9 cellular contexts compared by ENCODE assay signal in the genomic region with DNA sequence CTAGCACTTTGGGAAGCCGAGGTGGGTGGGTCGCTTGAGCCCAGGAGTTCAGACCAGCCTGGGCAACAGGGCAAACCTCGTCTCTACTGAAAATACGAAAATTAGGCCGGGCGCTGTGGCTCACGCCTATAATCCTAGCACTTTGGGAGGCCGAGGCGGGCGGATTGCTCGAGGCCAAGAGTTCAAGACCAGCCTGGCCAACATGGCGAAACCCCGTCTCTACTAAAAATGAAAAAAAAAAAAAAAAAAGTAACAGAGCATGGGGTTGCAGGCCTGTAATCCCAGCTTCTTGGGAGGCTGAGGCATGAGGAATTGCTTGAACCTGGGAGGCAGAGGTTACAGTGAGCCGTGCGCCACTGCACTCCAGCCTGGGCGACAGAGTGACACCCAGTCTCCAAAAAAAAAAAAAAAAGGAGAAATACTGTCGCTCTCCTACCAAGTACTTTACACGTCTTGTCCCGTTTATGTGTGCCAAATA. TPM values are rescaled to one million over a fixed set of nuclear protein-coding genes. Genes with fewer than 3 reads are reported as not detected.
DNase-seq lines count a peak whose midpoint lies in the region; ATAC-seq and TF ChIP-seq lines count a peak whose summit lies in the region.
"Had no signal": no experiment of that assay in that cellular context is flagged by ENCODE, and none has a peak within 500 bp of the region (broad histone marks: within the 10 kb centered on the region; RNA-seq: fewer than 3 reads in every experiment).

No MANE protein-coding gene starts in this region.

- peak overlapping the region; percentile 81 for H3K4me3 ChIP-seq in GM12865 (ENCODE audit: low read depth, low read length)
- peak overlapping the region; percentile 84 for H3K4me3 ChIP-seq in SK-N-MC
- peak overlapping the region; percentile 74 for H3K4me3 ChIP-seq in fibroblast of villous mesenchyme (ENCODE audit: low read depth, low read length)
- peak overlapping the region; percentile 48 to 74 (median 52) for H3K4me3 ChIP-seq in gastrocnemius medialis

- TF ChIP-seq CTCF in GM12865 (IDR thresholded peaks at IDR 0.05; ENCODE audit: insufficient read depth, low read depth, low read length, missing control alignments) = no peak
- no peak for TF ChIP-seq CTCF in fibroblast of villous mesenchyme (IDR thresholded peaks at IDR 0.05; ENCODE audit: insufficient read depth, low read depth, low read length)
- TF ChIP-seq CTCF in gastrocnemius medialis (IDR thresholded peaks at IDR 0.05 in 4 of 5, conservative IDR thresholded peaks at IDR 0.05 in 1 of 5) = no peak

- H3K27ac ChIP-seq in SK-N-MC (no peak overlapping the region), gastrocnemius medialis (no peak overlapping the region)
- H3K27ac ChIP-seq: body of pancreas had no signal

- in situ Hi-C loops in gastrocnemius medialis (cut with MboI; ENCODE audit: low sequenced_read_pairs in 4 of 4) = loop anchor here in 2 of 4 donors (10.0 to 25.0 kb wide), 4 partner anchors 159 to 761 kb away; a partner anchor contains a TSS

- DNase-seq in GM12865 (ENCODE audit: low read depth) (no peak), SK-N-MC (ENCODE audit: low read depth, low spot score) (no peak), fibroblast of villous mesenchyme (ENCODE audit: low read depth) (no peak), gastrocnemius medialis (no peak), DMS114 treated with DMSO at 0.1 percent for 48 hours (lab: John Stamatoyannopoulos, UW; ENCODE audit: unreplicated experiment) (no peak), NCI-H82 (lab: John Stamatoyannopoulos, UW) (no peak)

- ATAC-seq in gastrocnemius medialis (no peak), GM18511 (IDR thresholded peaks at IDR 0.05; ENCODE audit: unreplicated experiment) (no peak), GM21360 (IDR thresholded peaks at IDR 0.05; ENCODE audit: unreplicated experiment) (no peak)

- no peak for TF ChIP-seq POLR2A in gastrocnemius medialis (IDR thresholded peaks at IDR 0.05)

- H3K4me1 ChIP-seq in gastrocnemius medialis = peaks cover 8 to 12% of the 10 kb centered on the region in 2 donors

- intact Hi-C loops in gastrocnemius medialis (cut with DNase I; ENCODE audit: low total_unique reads) = loop anchor here (2.0 kb wide), 1 partner anchor 269 kb away; no protein-coding TSS in a partner anchor

- H3K9ac ChIP-seq in SK-N-MC (ENCODE audit: insufficient read length) = peak overlapping the region; percentile 32

- no peaks in the 10 kb centered on the region for H3K9me3 ChIP-seq in SK-N-MC (ENCODE audit: low read depth, low read length)
- H3K9me3 ChIP-seq in gastrocnemius medialis = no peaks in the 10 kb centered on the region
- H3K9me3 ChIP-seq: body of pancreas had no signal

- H3K36me3 ChIP-seq in SK-N-MC (ENCODE audit: insufficient read depth, low read length) (peaks cover 10% of the 10 kb centered on the region), gastrocnemius medialis (no peaks in the 10 kb centered on the region)

- H3K27me3 ChIP-seq in gastrocnemius medialis = peaks cover 0 to 3% (median 0%) of the 10 kb centered on the region in 3 donors
- H3K27me3 ChIP-seq: body of pancreas had no signal

RNA-seq across cellular contexts. Expression of a gene that starts 0.7 kb away (rescaled TPM):
- total RNA-seq in fibroblast of villous mesenchyme = 10.0 and 17.7 TPM in 2 replicates
- total RNA-seq in gastrocnemius medialis = not detected
- total RNA-seq: body of pancreas had no signal
